Comparison of ENCODE assay signal across 16 cellular contexts in the genomic region with DNA sequence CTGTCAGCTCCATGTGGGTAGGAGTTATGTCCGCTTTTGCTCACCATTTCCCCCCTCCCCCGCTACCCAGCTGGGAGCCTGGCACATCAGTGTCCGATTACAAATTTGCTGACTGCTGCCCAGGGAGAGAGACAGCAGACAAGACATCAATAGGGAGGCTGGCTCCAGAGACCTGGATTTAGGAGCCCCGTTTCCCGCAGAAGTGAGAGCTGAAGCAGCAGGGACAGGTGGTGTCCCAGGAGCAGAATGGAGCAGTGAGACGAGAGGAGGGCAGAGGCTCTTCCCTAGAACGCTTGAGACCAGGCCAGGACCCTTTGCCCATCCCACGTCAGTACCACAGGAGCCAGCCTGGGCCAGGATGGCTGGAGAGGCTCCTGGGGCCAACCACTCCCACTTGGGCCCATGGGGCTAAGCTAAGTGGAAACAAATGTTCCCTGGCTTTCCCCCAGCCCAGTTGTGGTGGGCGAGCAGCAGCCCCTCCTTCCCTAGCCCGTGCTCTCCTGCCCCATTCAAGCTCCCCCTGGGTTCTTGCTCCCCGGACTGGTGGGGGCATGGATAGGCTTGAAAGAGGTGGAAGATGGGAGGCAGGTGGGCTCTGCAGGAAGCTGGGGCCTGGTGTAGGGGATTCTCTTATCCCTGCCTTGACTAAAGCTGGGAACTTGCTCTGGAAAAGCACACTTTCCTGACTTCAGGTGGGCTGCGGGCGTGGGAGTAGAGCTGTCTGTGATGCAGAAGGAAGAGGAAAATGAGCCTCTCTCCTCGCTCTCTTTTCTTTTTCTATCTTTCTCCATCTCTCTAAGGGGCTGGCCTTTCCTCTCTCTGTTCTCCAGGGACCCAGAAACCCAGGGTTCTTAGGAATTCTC. TPM values are rescaled to one million over a fixed set of nuclear protein-coding genes. Genes with fewer than 3 reads are reported as not detected.
"Had no signal": no experiment of that assay in that cellular context is flagged by ENCODE, and none has a peak within 500 bp of the region (broad histone marks: within the 10 kb centered on the region; RNA-seq: fewer than 3 reads in every experiment).

No MANE protein-coding gene starts in this region.

- H3K36me3 Mint-ChIP-seq: memory B cell; stimulated activated effector memory CD8-positive, alpha-beta T cell treated with anti-CD3 and anti-CD28 coated beads, Interleukin-12 subunit alpha, Interleukin-12 subunit beta, amount 100 ng/mL, for 72 hours had no signal

- H3K4me3 Mint-ChIP-seq: activated T-cell treated with anti-CD3 and anti-CD28 coated beads, Interleukin-2, amount 50 U/mL, for 4 hours; memory B cell; neural crest cell; stimulated activated effector memory CD8-positive, alpha-beta T cell treated with anti-CD3 and anti-CD28 coated beads, Interleukin-12 subunit alpha, Interleukin-12 subunit beta, amount 100 ng/mL, for 72 hours; T-helper 1 cell treated with Interleukin-12 subunit alpha and Interleukin-12 subunit beta and Interleukin-4 antibody, amounts not matched to agents 30 μg/mL and 1 μg/mL, for 36 hours had no signal

- H3K4me3 ChIP-seq: ascending aorta, dorsolateral prefrontal cortex, esophagus squamous epithelium, left lung, right atrium auricular region, smooth muscle cell, tibial nerve had no signal

- H3K4me2 ChIP-seq: smooth muscle cell had no signal

- H3K9me3 ChIP-seq: ascending aorta, esophagus squamous epithelium, left lung, right atrium auricular region, tibial nerve had no signal

- H3K36me3 ChIP-seq: ascending aorta, esophagus squamous epithelium, left lung, right atrium auricular region, tibial nerve had no signal

- DNase-seq: activated CD4-positive, alpha-beta T cell treated with anti-CD3 and anti-CD28 coated beads, Interleukin-2, amount 50 U/mL, for 1 hour; activated gamma-delta T cell treated with Interleukin-2 at 50 U/mL for 16 hours; activated T-cell treated with anti-CD3 and anti-CD28 coated beads, Interleukin-2, amount 50 U/mL, for 4 hours; dorsolateral prefrontal cortex; esophagus squamous epithelium; foreskin fibroblast; left lung had no signal

- H3K27ac Mint-ChIP-seq: memory B cell; stimulated activated effector memory CD8-positive, alpha-beta T cell treated with anti-CD3 and anti-CD28 coated beads, Interleukin-12 subunit alpha, Interleukin-12 subunit beta, amount 100 ng/mL, for 72 hours; T-helper 1 cell treated with Interleukin-12 subunit alpha and Interleukin-12 subunit beta and Interleukin-4 antibody, amounts not matched to agents 30 μg/mL and 1 μg/mL, for 36 hours had no signal

- H3K9me3 Mint-ChIP-seq: activated T-cell treated with anti-CD3 and anti-CD28 coated beads, Interleukin-2, amount 50 U/mL, for 4 hours; memory B cell; neural crest cell; stimulated activated effector memory CD8-positive, alpha-beta T cell treated with anti-CD3 and anti-CD28 coated beads, Interleukin-12 subunit alpha, Interleukin-12 subunit beta, amount 100 ng/mL, for 72 hours; T-helper 1 cell treated with Interleukin-12 subunit alpha and Interleukin-12 subunit beta and Interleukin-4 antibody, amounts not matched to agents 30 μg/mL and 1 μg/mL, for 36 hours had no signal

- ATAC-seq: activated T-cell treated with anti-CD3 and anti-CD28 coated beads, Interleukin-2, amount 50 U/mL, for 4 hours; left lung; stimulated activated effector memory CD8-positive, alpha-beta T cell treated with anti-CD3 and anti-CD28 coated beads, Interleukin-12 subunit alpha, Interleukin-12 subunit beta, amount 100 ng/mL, for 72 hours had no signal

- H3K27ac ChIP-seq: ascending aorta, dorsolateral prefrontal cortex, esophagus squamous epithelium, left lung, right atrium auricular region had no signal

RNA-seq across cellular contexts. Expression of a gene that starts 4.1 kb away (rescaled TPM):
- total RNA-seq: bronchial epithelial cell, left lung, neural crest cell had no signal

RNA-seq across cellular contexts. Expression of a gene that starts 23.9 kb away (rescaled TPM):
- total RNA-seq: activated T-cell treated with anti-CD3 and anti-CD28 coated beads, Interleukin-2, amount 50 U/mL, for 4 hours; ascending aorta; bronchial epithelial cell; esophagus squamous epithelium; left lung; neural crest cell; smooth muscle cell; tibial nerve had no signal
- polyA plus RNA-seq: smooth muscle cell had no signal

RNA-seq across cellular contexts. Expression of a gene that starts 25.1 kb away (rescaled TPM):
- total RNA-seq: ascending aorta, neural crest cell had no signal
